8 cellular contexts compared by ENCODE assay signal in genomic region chr2:118003396-118003824, GRCh38. TPM values are rescaled to one million over a fixed set of nuclear protein-coding genes. Genes with fewer than 3 reads are reported as not detected.
DNase-seq lines count a peak whose midpoint lies in the region; ATAC-seq, FAIRE-seq and TF ChIP-seq lines count a peak whose summit lies in the region.

No MANE protein-coding gene starts in this region.

- FAIRE-seq in G401.6 (lab: Jason Lieb, UNC): peak; percentile 3

- H3K27ac ChIP-seq in HL-60 (replicated peaks) (no peak overlapping the region), aorta (ENCODE audit: low read depth in 1 of 2, low read length in 2 of 2) (no peak overlapping the region)

- intact Hi-C loops in aorta (cut with DNase I): loop anchor here (5.0 kb wide), 3 partner anchors 166 to 186 kb away; no protein-coding TSS in a partner anchor

- H3K36me3 ChIP-seq in aorta (ENCODE audit: control insufficient read depth in 1 of 2, insufficient read depth in 2 of 2, low read length in 1 of 2): peaks cover 5 to 11% of the 10 kb centered on the region in 2 donors

- H3K4me3 ChIP-seq in HL-60 (replicated peaks; ENCODE audit: insufficient read depth, low read length) (no peak overlapping the region), epithelial cell of esophagus (ENCODE audit: low read length) (no peak overlapping the region), aorta (ENCODE audit: low read length in 2 of 2) (no peak overlapping the region)

- ATAC-seq in GM21515 (IDR thresholded peaks at IDR 0.05; ENCODE audit: unreplicated experiment): peak; percentile 99
- ATAC-seq in aorta (ENCODE audit: low FRiP score): peak; percentile 87

- no peaks in the 10 kb centered on the region for H3K4me1 ChIP-seq in aorta (ENCODE audit: control insufficient read depth in 1 of 2, insufficient read depth in 2 of 2, low read length in 2 of 2)

- DNase-seq in HL-60 (ENCODE audit: low read depth in 1 of 2, low spot score in 1 of 2) (peak; percentile 49 to 76), NCI-H748 (lab: John Stamatoyannopoulos, UW; ENCODE audit: unreplicated experiment) (peak; percentile 64), epithelial cell of esophagus (ENCODE audit: low read depth) (peak; percentile 82), mucosa of gallbladder (ENCODE audit: low spot score) (peak; percentile 71), aorta (no peak)
- peak; percentile 12 to 28 for DNase-seq in activated CD4-positive, alpha-beta T cell treated with anti-CD3 and anti-CD28 coated beads, Interleukin-2, amount 50 U/mL, for 4 hours

- 22 to 23% methylated on average over 3 of the region's 3 CpGs for WGBS in aorta, 2 donors

- TF ChIP-seq CTCF in HL-60 (IDR thresholded peaks at IDR 0.05; ENCODE audit: insufficient read depth, low read length): peak; percentile 88
- TF ChIP-seq CTCF in epithelial cell of esophagus (IDR thresholded peaks at IDR 0.05; ENCODE audit: insufficient read depth, low read depth, low read length, missing control alignments): peak; percentile 86

- H3K9me3 ChIP-seq in aorta (ENCODE audit: control insufficient read depth, low read length): no peaks in the 10 kb centered on the region

- H3K27me3 ChIP-seq in HL-60 (ENCODE audit: insufficient read depth, poor library complexity, severe bottlenecking) (no peaks in the 10 kb centered on the region), aorta (ENCODE audit: control insufficient read depth in 1 of 2, insufficient read depth in 2 of 2, low read length in 1 of 2) (no peaks in the 10 kb centered on the region)

RNA-seq across cellular contexts. Expression of gene CCDC93, which starts 10.5 kb away (rescaled TPM):
- total RNA-seq in mucosa of gallbladder (34.6 TPM), aorta (10 to 100 TPM; 34.8 to 42.8 TPM)
- polyA plus RNA-seq in aorta: 10 to 100 TPM in 1 of 2 donors, 1 to 10 TPM in 1; 5.8 to 12.1 TPM

Comparison
In these comparisons a context has a peak if more than half of its experiments do, and no peak if none do; other contexts are left out.
1. DNase-seq: peak in HL-60 (2 of 2), NCI-H748 (single experiment), activated CD4-positive, alpha-beta T cell treated with anti-CD3 and anti-CD28 coated beads, Interleukin-2, amount 50 U/mL, for 4 hours (2 of 2), epithelial cell of esophagus (single experiment) and mucosa of gallbladder (single experiment); none in aorta (0 of 2).